In genomic region chr2:234795272-234795920, GRCh38 we compare ENCODE assay signal across 1 cellular context.
TF ChIP-seq lines count a peak whose summit lies in the region.

No MANE protein-coding gene starts in this region.

TF ChIP-seq in HepG2, 621 proteins besides CTCF, POLR2A, EP300 and RAD21 (continued from another document and continues in another):
- TF ChIP-seq KIAA2018 (CRISPR knock-in tag; IDR thresholded peaks at IDR 0.05; ENCODE audit: borderline replicate concordance), result no peak
- TF ChIP-seq ATF2 (CRISPR knock-in tag; IDR thresholded peaks at IDR 0.05), result peak; percentile 72; the same call in 1 of the 2 replicates
- peak; percentile 72; the same call in 1 of the 2 replicates for TF ChIP-seq AHDC1 (CRISPR knock-in tag; IDR thresholded peaks at IDR 0.05; ENCODE audit: borderline replicate concordance)
- 0 out of 2 replicates have a peak, but pooled peaks have one; percentile 55 for TF ChIP-seq CHD4 (IDR thresholded peaks at IDR 0.05; ENCODE audit: borderline replicate concordance, low read length)
- no peak for TF ChIP-seq ZNF552 (CRISPR knock-in tag; IDR thresholded peaks at IDR 0.05; ENCODE audit: borderline replicate concordance)
- no peak; the same call in 1 of the 2 replicates for TF ChIP-seq ZNF878 (CRISPR knock-in tag; IDR thresholded peaks at IDR 0.05)
- TF ChIP-seq SNAPC2 (CRISPR knock-in tag; IDR thresholded peaks at IDR 0.05), result peak; percentile 35; the same call in 1 of the 2 replicates
- no peak for TF ChIP-seq TFDP1 (CRISPR knock-in tag; IDR thresholded peaks at IDR 0.05; ENCODE audit: borderline replicate concordance)
- no peak for TF ChIP-seq ZNF276 (CRISPR knock-in tag; IDR thresholded peaks at IDR 0.05; ENCODE audit: low read depth)
- no peak for TF ChIP-seq ZFP62 (CRISPR knock-in tag; IDR thresholded peaks at IDR 0.05)
- peak; percentile 28; the same call in 1 of the 2 replicates for TF ChIP-seq NFIC (IDR thresholded peaks at IDR 0.05; ENCODE audit: low read length)
- 0 out of 2 replicates have a peak, but pooled peaks have one; percentile 8 for TF ChIP-seq KAT8 (CRISPR knock-in tag; IDR thresholded peaks at IDR 0.05)
- TF ChIP-seq ATF6 (CRISPR knock-in tag; conservative IDR thresholded peaks at IDR 0.05), result no peak
- TF ChIP-seq ZNF333 (CRISPR knock-in tag; IDR thresholded peaks at IDR 0.05; ENCODE audit: borderline replicate concordance), result no peak
- no peak; the same call in 1 of the 2 replicates for TF ChIP-seq JUN (CRISPR knock-in tag; IDR thresholded peaks at IDR 0.05)
- TF ChIP-seq ZBTB26 (CRISPR knock-in tag; IDR thresholded peaks at IDR 0.05; ENCODE audit: borderline replicate concordance), result peak; percentile 88
- TF ChIP-seq YEATS4 (CRISPR knock-in tag; IDR thresholded peaks at IDR 0.05; ENCODE audit: borderline replicate concordance), result no peak
- TF ChIP-seq HNF4A (CRISPR knock-in tag; IDR thresholded peaks at IDR 0.05), result peak; percentile 88
- TF ChIP-seq MAF1 (CRISPR knock-in tag; IDR thresholded peaks at IDR 0.05; ENCODE audit: borderline replicate concordance), result no peak
- no peak for TF ChIP-seq USF2 (IDR thresholded peaks at IDR 0.05; ENCODE audit: low read depth, low read length)
- TF ChIP-seq USF2 (CRISPR knock-in tag; IDR thresholded peaks at IDR 0.05; ENCODE audit: borderline replicate concordance), result no peak
- TF ChIP-seq DDIT3 (CRISPR knock-in tag; IDR thresholded peaks at IDR 0.05), result no peak
- no peak for TF ChIP-seq ZFYVE20 (CRISPR knock-in tag; IDR thresholded peaks at IDR 0.05; ENCODE audit: borderline replicate concordance, low read depth)
- TF ChIP-seq CREM (IDR thresholded peaks at IDR 0.05), result peak; percentile 29; the same call in 1 of the 2 replicates
- TF ChIP-seq CREM (CRISPR knock-in tag; IDR thresholded peaks at IDR 0.05), result no peak
- TF ChIP-seq ZNF331 (CRISPR knock-in tag; IDR thresholded peaks at IDR 0.05), result peak; percentile 35; the same call in 1 of the 2 replicates
- TF ChIP-seq ATRX (CRISPR knock-in tag; IDR thresholded peaks at IDR 0.05; ENCODE audit: borderline replicate concordance), result no peak
- TF ChIP-seq ZNF292 (CRISPR knock-in tag; IDR thresholded peaks at IDR 0.05; ENCODE audit: borderline replicate concordance, low read depth), result peak; percentile 77; the same call in 1 of the 2 replicates
